Comparison of ENCODE assay signal across 29 cellular contexts in genomic region chr7:7934945-7935344, GRCh38.
"Had no signal": no experiment of that assay in that cellular context is flagged by ENCODE, and none has a peak within 500 bp of the region (broad histone marks: within the 10 kb centered on the region; RNA-seq: fewer than 3 reads in every experiment).

No MANE protein-coding gene starts in this region.

- H3K4me3 ChIP-seq: ovary, psoas muscle, right lobe of liver, sigmoid colon, stomach, thoracic aorta, thyroid gland, tibial nerve, upper lobe of left lung, uterus had no signal

- H3K27ac Mint-ChIP-seq: naive B cell; naive thymus-derived CD8-positive, alpha-beta T cell; nephron progenitor cell; progenitor cell of endocrine pancreas; stimulated activated effector memory CD8-positive, alpha-beta T cell treated with anti-CD3 and anti-CD28 coated beads, Interleukin-12 subunit alpha, Interleukin-12 subunit beta, amount 100 ng/mL, for 72 hours; stimulated activated naive B cell treated with anti-CD40 and anti-IgM and Interleukin-4, amounts not matched to agents 10 μg/mL and 1 μg/mL and 100 μg/mL, for 72 hours; stimulated activated naive CD8-positive, alpha-beta T cell treated with anti-CD3 and anti-CD28 coated beads, Interleukin-15, Interleukin-2, amounts not matched to agents 100 ng/mL and 50 ng/mL, for 24 hours had no signal

- H3K27me3 Mint-ChIP-seq: naive B cell; naive thymus-derived CD8-positive, alpha-beta T cell; progenitor cell of endocrine pancreas; stimulated activated naive B cell treated with anti-CD40 and anti-IgM and Interleukin-4, amounts not matched to agents 10 μg/mL and 1 μg/mL and 100 μg/mL, for 72 hours; stimulated activated naive CD8-positive, alpha-beta T cell treated with anti-CD3 and anti-CD28 coated beads, Interleukin-15, Interleukin-2, amounts not matched to agents 100 ng/mL and 50 ng/mL, for 24 hours had no signal

- H2AFZ ChIP-seq: parathyroid adenoma had no signal

- H3K36me3 Mint-ChIP-seq: naive B cell; naive thymus-derived CD8-positive, alpha-beta T cell; stimulated activated effector memory CD8-positive, alpha-beta T cell treated with anti-CD3 and anti-CD28 coated beads, Interleukin-12 subunit alpha, Interleukin-12 subunit beta, amount 100 ng/mL, for 72 hours; stimulated activated naive B cell treated with anti-CD40 and anti-IgM and Interleukin-4, amounts not matched to agents 10 μg/mL and 1 μg/mL and 100 μg/mL, for 72 hours had no signal

- H3K4me3 Mint-ChIP-seq: naive B cell; naive thymus-derived CD8-positive, alpha-beta T cell; nephron progenitor cell; neural crest cell; stimulated activated effector memory CD8-positive, alpha-beta T cell treated with anti-CD3 and anti-CD28 coated beads, Interleukin-12 subunit alpha, Interleukin-12 subunit beta, amount 100 ng/mL, for 72 hours; stimulated activated naive B cell treated with anti-CD40 and anti-IgM and Interleukin-4, amounts not matched to agents 10 μg/mL and 1 μg/mL and 100 μg/mL, for 72 hours; stimulated activated naive CD8-positive, alpha-beta T cell treated with anti-CD3 and anti-CD28 coated beads, Interleukin-15, Interleukin-2, amounts not matched to agents 100 ng/mL and 50 ng/mL, for 24 hours had no signal

- H3K9me3 ChIP-seq: ovary, psoas muscle, right lobe of liver, sigmoid colon, stomach, thoracic aorta, thyroid gland, tibial nerve, upper lobe of left lung, uterus had no signal

- H3K9me3 Mint-ChIP-seq: naive B cell; naive thymus-derived CD8-positive, alpha-beta T cell; nephron progenitor cell; neural crest cell; stimulated activated effector memory CD8-positive, alpha-beta T cell treated with anti-CD3 and anti-CD28 coated beads, Interleukin-12 subunit alpha, Interleukin-12 subunit beta, amount 100 ng/mL, for 72 hours; stimulated activated naive B cell treated with anti-CD40 and anti-IgM and Interleukin-4, amounts not matched to agents 10 μg/mL and 1 μg/mL and 100 μg/mL, for 72 hours; stimulated activated naive CD8-positive, alpha-beta T cell treated with anti-CD3 and anti-CD28 coated beads, Interleukin-15, Interleukin-2, amounts not matched to agents 100 ng/mL and 50 ng/mL, for 24 hours had no signal

- ATAC-seq: naive thymus-derived CD8-positive, alpha-beta T cell; psoas muscle; right cardiac atrium; right lobe of liver; stimulated activated effector memory CD8-positive, alpha-beta T cell treated with anti-CD3 and anti-CD28 coated beads, Interleukin-12 subunit alpha, Interleukin-12 subunit beta, amount 100 ng/mL, for 72 hours; stimulated activated naive B cell treated with anti-CD40 and anti-IgM and Interleukin-4, amounts not matched to agents 10 μg/mL and 1 μg/mL and 100 μg/mL, for 72 hours had no signal

- DNase-seq: naive B cell; naive thymus-derived CD8-positive, alpha-beta T cell; nephron progenitor cell; occipital lobe; ovary; posterior cingulate gyrus; psoas muscle; right cardiac atrium; right lobe of liver; sigmoid colon; small intestine; stimulated activated CD4-positive, alpha-beta T cell treated with anti-CD3 and anti-CD28 coated beads, Interleukin-15, amount 100 ng/mL, for 24 hours; stimulated activated CD4-positive, alpha-beta T cell treated with anti-CD3 and anti-CD28 coated beads, Interleukin-2, amount 100 ng/mL, for 24 hours; stimulated activated CD4-positive, alpha-beta T cell treated with anti-CD3 and anti-CD28 coated beads, Interleukin-2, amount 100 ng/mL, for 48 hours; stimulated activated CD4-positive, alpha-beta T cell treated with anti-CD3 and anti-CD28 coated beads, Interleukin-4, amount 100 ng/mL, for 24 hours; stimulated activated naive B cell treated with anti-CD40 and anti-IgM and Interleukin-4, amounts not matched to agents 10 μg/mL and 1 μg/mL and 100 μg/mL, for 72 hours; stimulated activated naive CD4-positive, alpha-beta T cell treated with Interleukin-2 at 50 U/mL for 16 hours; stomach; thyroid gland; trophoblast cell; upper lobe of left lung; uterus had no signal

- H3K36me3 ChIP-seq: ovary, right lobe of liver, sigmoid colon, stomach, thoracic aorta, thyroid gland, tibial nerve, upper lobe of left lung, uterus had no signal

- H3K27me3 ChIP-seq: ovary, right lobe of liver, sigmoid colon, stomach, thyroid gland, tibial nerve, upper lobe of left lung, uterus had no signal

- H3K4me1 ChIP-seq: parathyroid adenoma, psoas muscle, right lobe of liver, sigmoid colon, stomach, tibial nerve, upper lobe of left lung, uterus had no signal

- H3K27ac ChIP-seq: ovary, parathyroid adenoma, psoas muscle, right lobe of liver, sigmoid colon, stomach, thoracic aorta, thyroid gland, tibial nerve, upper lobe of left lung, uterus had no signal

- H3K79me2 ChIP-seq: parathyroid adenoma had no signal

- H3K4me1 Mint-ChIP-seq: nephron progenitor cell; neural crest cell; stimulated activated naive B cell treated with anti-CD40 and anti-IgM and Interleukin-4, amounts not matched to agents 10 μg/mL and 1 μg/mL and 100 μg/mL, for 72 hours had no signal
